9 cellular contexts compared by ENCODE assay signal in the genomic region with DNA sequence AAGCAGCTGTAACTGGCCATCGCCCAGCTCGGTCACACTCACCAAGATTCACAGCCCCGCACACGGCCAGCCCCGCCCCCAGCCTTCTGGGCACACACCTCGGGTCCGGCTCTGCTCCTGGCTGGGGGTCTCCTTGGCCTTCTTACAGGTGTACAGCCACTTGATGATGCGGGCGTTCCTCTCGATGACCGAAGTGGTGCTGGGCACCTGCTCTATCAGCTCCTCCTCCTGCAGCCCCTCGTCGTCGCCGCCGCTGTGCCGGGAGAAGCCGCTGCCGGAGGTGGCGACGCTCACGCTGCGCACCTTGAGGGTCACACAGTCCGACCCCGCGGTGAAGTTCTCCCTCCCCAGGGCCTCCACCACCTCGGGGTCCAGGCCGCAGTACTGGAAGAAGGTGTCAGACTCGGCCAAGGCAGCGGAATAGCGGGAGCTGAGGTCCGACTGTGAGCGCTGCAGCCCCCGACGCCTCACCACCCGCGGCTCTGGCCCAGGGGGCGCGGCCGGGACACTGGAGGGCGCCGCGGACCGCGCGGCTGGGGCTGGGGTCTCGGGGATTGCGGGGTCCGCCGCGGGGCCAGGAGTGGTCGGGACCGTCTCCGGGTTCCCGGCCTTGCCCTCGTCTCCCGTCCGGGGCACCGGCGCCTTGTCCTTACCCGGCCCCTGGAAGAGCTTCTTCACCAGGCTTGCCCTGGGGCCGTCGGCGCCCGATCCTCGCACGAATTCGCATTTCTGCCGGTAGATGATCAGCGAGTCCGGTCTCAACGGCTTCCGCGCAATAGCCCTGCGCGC. TPM values are rescaled to one million over a fixed set of nuclear protein-coding genes. Genes with fewer than 3 reads are reported as not detected.
DNase-seq lines count a peak whose midpoint lies in the region; ATAC-seq and TF ChIP-seq lines count a peak whose summit lies in the region.
"Had no signal": no experiment of that assay in that cellular context is flagged by ENCODE, and none has a peak within 500 bp of the region (broad histone marks: within the 10 kb centered on the region; RNA-seq: fewer than 3 reads in every experiment).

No MANE protein-coding gene starts in this region.

- H3K36me3 ChIP-seq in adrenal gland (replicated peaks in 1 of 2) (no peaks in the 10 kb centered on the region), liver (ENCODE audit: control insufficient read depth in 4 of 4, insufficient read depth in 3 of 4, low read depth in 1 of 4, low read length in 3 of 4) (peaks cover 0 to 6% (median under 1%) of the 10 kb centered on the region in 4 donors), thyroid gland (no peaks in the 10 kb centered on the region)

- no peaks in the 10 kb centered on the region for H3K9me3 ChIP-seq in adrenal gland (replicated peaks in 1 of 3)
- H3K9me3 ChIP-seq in liver (ENCODE audit: control insufficient read depth in 4 of 4, low read length in 3 of 4): no peaks in the 10 kb centered on the region
- no peaks in the 10 kb centered on the region for H3K9me3 ChIP-seq in thyroid gland

- H3K4me1 ChIP-seq in adrenal gland (replicated peaks in 1 of 2) (peaks cover 0 to 8% of the 10 kb centered on the region in 2 donors), liver (ENCODE audit: control insufficient read depth in 4 of 4, insufficient read depth in 4 of 4, low read length in 3 of 4) (peaks cover 11 to 49% (median 39%) of the 10 kb centered on the region in 4 donors), thyroid gland (peaks cover 5 to 21% of the 10 kb centered on the region in 2 donors)

- TF ChIP-seq POLR2A in adrenal gland (IDR thresholded peaks at IDR 0.05) (no peak), thyroid gland (IDR thresholded peaks at IDR 0.05) (no peak)

- peaks cover 5% of the 10 kb centered on the region for H3K36me3 Mint-ChIP-seq in activated CD4-positive, alpha-beta T cell treated with anti-CD3 and anti-CD28 coated beads, Interleukin-2, amount 10 ng/mL, durations not matched to agents 24 days and 14 days (ENCODE audit: low read depth)

- no peaks in the 10 kb centered on the region for H3K9me3 Mint-ChIP-seq in activated CD4-positive, alpha-beta T cell treated with anti-CD3 and anti-CD28 coated beads, Interleukin-2, amount 10 ng/mL, durations not matched to agents 24 days and 14 days

- H3K27me3 Mint-ChIP-seq in activated CD4-positive, alpha-beta T cell treated with anti-CD3 and anti-CD28 coated beads, Interleukin-2, amount 10 ng/mL, durations not matched to agents 24 days and 14 days: peaks cover 63% of the 10 kb centered on the region

- no peak overlapping the region for H3K27ac Mint-ChIP-seq in activated CD4-positive, alpha-beta T cell treated with anti-CD3 and anti-CD28 coated beads, Interleukin-2, amount 10 ng/mL, durations not matched to agents 24 days and 14 days

- no peak for TF ChIP-seq RAD21 in liver (IDR thresholded peaks at IDR 0.05)

- peak overlapping the region; percentile 67 for H3K4me3 Mint-ChIP-seq in activated CD4-positive, alpha-beta T cell treated with anti-CD3 and anti-CD28 coated beads, Interleukin-2, amount 10 ng/mL, durations not matched to agents 24 days and 14 days

- WGBS in adrenal gland, 4 donors: 3 to 10% (median 4%) methylated on average over 8 to 76 of the region's 76 CpGs
- WGBS in liver: 3% methylated on average over 76 of the region's 76 CpGs
- 1 to 5% methylated on average over 15 to 16 of the region's 76 CpGs for WGBS in thyroid gland, 2 donors

- DNase-seq in activated CD4-positive, alpha-beta T cell treated with anti-CD3 and anti-CD28 coated beads, Interleukin-2, amount 10 ng/mL, durations not matched to agents 24 days and 14 days: no peak
- no peak for DNase-seq in activated CD4-positive, alpha-beta T cell treated with anti-CD3 and anti-CD28 coated beads, Interleukin-2, amount 50 U/mL, for 1 hour
- DNase-seq in adrenal gland (peak in 5 of 7 donors; percentile 26 to 54 (median 30)), thyroid gland (peak; percentile 66 to 67)

- TF ChIP-seq CTCF in adrenal gland (IDR thresholded peaks at IDR 0.05) (no peak), liver (IDR thresholded peaks at IDR 0.05; ENCODE audit: low read depth, low read length, missing input control) (no peak), thyroid gland (IDR thresholded peaks at IDR 0.05) (no peak)

- ATAC-seq in HG03139 (IDR thresholded peaks at IDR 0.05; ENCODE audit: unreplicated experiment): no peak
- ATAC-seq in GM18511 (IDR thresholded peaks at IDR 0.05; ENCODE audit: unreplicated experiment): no peak
- no peak for ATAC-seq in GM18868 (IDR thresholded peaks at IDR 0.05; ENCODE audit: unreplicated experiment)

- peak overlapping the region; percentile 58 to 60 for H3K9ac ChIP-seq in liver (ENCODE audit: low read depth in 1 of 2, low read length in 2 of 2)

- H3K27me3 ChIP-seq in adrenal gland (no peaks in the 10 kb centered on the region), liver (ENCODE audit: control insufficient read depth in 4 of 4, insufficient read depth in 4 of 4, low read length in 3 of 4) (no peaks in the 10 kb centered on the region), thyroid gland (no peaks in the 10 kb centered on the region)

- H3K4me3 ChIP-seq in adrenal gland (peak overlapping the region in 2 of 4 donors; percentile 51 to 89), liver (ENCODE audit: low read depth in 1 of 3, low read length in 3 of 3) (peak overlapping the region; percentile 91 to 92 (median 91)), thyroid gland (replicated peaks in 1 of 3) (peak overlapping the region; percentile 41 to 63 (median 52))

- peak overlapping the region in 3 of 5 donors; percentile 84 to 92 (median 91) for H3K27ac ChIP-seq in adrenal gland
- H3K27ac ChIP-seq in liver (ENCODE audit: low read depth in 1 of 2, low read length in 2 of 2): peak overlapping the region; percentile 97 to 99
- peak overlapping the region; percentile 82 to 94 (median 94) for H3K27ac ChIP-seq in thyroid gland

- peaks cover 18% of the 10 kb centered on the region for H3K4me1 Mint-ChIP-seq in activated CD4-positive, alpha-beta T cell treated with anti-CD3 and anti-CD28 coated beads, Interleukin-2, amount 10 ng/mL, durations not matched to agents 24 days and 14 days

- intact Hi-C loops in activated CD4-positive, alpha-beta T cell treated with anti-CD3 and anti-CD28 coated beads, Interleukin-2, amount 10 ng/mL, durations not matched to agents 24 days and 14 days (cut with micrococcal nuclease): no loop called here
- intact Hi-C loops in adrenal gland (cut with DNase I): no loop called here
- intact Hi-C loops in thyroid gland (cut with DNase I): no loop called here

TF ChIP-seq in liver, 16 proteins besides CTCF, POLR2A, EP300 and RAD21:
- TF ChIP-seq SP1 (IDR thresholded peaks at IDR 0.05): no peak
- no peak for TF ChIP-seq FOXA2 (IDR thresholded peaks at IDR 0.05)
- TF ChIP-seq HNF4G (IDR thresholded peaks at IDR 0.05): no peak
- no peak for TF ChIP-seq TAF1 (conservative IDR thresholded peaks at IDR 0.05)
- no peak for TF ChIP-seq FOXA1 (IDR thresholded peaks at IDR 0.05)
- TF ChIP-seq, protein P1, sequence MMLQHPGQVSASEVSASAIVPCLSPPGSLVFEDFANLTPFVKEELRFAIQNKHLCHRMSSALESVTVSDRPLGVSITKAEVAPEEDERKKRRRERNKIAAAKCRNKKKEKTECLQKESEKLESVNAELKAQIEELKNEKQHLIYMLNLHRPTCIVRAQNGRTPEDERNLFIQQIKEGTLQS (IDR thresholded peaks at IDR 0.05): no peak
- TF ChIP-seq, protein P2, sequence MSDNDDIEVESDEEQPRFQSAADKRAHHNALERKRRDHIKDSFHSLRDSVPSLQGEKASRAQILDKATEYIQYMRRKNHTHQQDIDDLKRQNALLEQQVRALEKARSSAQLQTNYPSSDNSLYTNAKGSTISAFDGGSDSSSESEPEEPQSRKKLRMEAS (IDR thresholded peaks at IDR 0.05): no peak
- TF ChIP-seq HNF4A (conservative IDR thresholded peaks at IDR 0.05): no peak
- no peak for TF ChIP-seq JUND (IDR thresholded peaks at IDR 0.05)
- no peak for TF ChIP-seq GABPA (IDR thresholded peaks at IDR 0.05 in 1 of 2, conservative IDR thresholded peaks at IDR 0.05 in 1 of 2)
- TF ChIP-seq, protein P3, sequence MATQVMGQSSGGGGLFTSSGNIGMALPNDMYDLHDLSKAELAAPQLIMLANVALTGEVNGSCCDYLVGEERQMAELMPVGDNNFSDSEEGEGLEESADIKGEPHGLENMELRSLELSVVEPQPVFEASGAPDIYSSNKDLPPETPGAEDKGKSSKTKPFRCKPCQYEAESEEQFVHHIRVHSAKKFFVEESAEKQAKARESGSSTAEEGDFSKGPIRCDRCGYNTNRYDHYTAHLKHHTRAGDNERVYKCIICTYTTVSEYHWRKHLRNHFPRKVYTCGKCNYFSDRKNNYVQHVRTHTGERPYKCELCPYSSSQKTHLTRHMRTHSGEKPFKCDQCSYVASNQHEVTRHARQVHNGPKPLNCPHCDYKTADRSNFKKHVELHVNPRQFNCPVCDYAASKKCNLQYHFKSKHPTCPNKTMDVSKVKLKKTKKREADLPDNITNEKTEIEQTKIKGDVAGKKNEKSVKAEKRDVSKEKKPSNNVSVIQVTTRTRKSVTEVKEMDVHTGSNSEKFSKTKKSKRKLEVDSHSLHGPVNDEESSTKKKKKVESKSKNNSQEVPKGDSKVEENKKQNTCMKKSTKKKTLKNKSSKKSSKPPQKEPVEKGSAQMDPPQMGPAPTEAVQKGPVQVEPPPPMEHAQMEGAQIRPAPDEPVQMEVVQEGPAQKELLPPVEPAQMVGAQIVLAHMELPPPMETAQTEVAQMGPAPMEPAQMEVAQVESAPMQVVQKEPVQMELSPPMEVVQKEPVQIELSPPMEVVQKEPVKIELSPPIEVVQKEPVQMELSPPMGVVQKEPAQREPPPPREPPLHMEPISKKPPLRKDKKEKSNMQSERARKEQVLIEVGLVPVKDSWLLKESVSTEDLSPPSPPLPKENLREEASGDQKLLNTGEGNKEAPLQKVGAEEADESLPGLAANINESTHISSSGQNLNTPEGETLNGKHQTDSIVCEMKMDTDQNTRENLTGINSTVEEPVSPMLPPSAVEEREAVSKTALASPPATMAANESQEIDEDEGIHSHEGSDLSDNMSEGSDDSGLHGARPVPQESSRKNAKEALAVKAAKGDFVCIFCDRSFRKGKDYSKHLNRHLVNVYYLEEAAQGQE (IDR thresholded peaks at IDR 0.05): no peak

RNA-seq across cellular contexts. Expression of a gene that starts 0.8 kb away (rescaled TPM):
- 0.33 and 0.47 TPM in 2 replicates for total RNA-seq in activated CD4-positive, alpha-beta T cell treated with anti-CD3 and anti-CD28 coated beads, Interleukin-2, amount 10 ng/mL, durations not matched to agents 24 days and 14 days
- total RNA-seq in adrenal gland (1 to 10 TPM; 2.5 to 8.7 (median 7.6) TPM), liver (10 to 100 TPM in 1 of 2 donors, 1 to 10 TPM in 1; 5.0 to 18.2 TPM), thyroid gland (10 to 100 TPM; 10.0 to 23.8 (median 13.0) TPM)
- polyA plus RNA-seq in adrenal gland (1 to 10 TPM; 2.4 to 5.7 (median 3.9) TPM), liver (1 to 10 TPM; 4.8 to 4.9 TPM)
- total RNA-seq: myocyte had no signal

Comparison
In these comparisons a context has a peak if more than half of its experiments do, and no peak if none do; other contexts are left out.
1. DNase-seq: peak in adrenal gland (5 of 7) and thyroid gland (2 of 2); none in activated CD4-positive, alpha-beta T cell treated with anti-CD3 and anti-CD28 coated beads, Interleukin-2, amount 10 ng/mL, durations not matched to agents 24 days and 14 days (single experiment) and activated CD4-positive, alpha-beta T cell treated with anti-CD3 and anti-CD28 coated beads, Interleukin-2, amount 50 U/mL, for 1 hour (single experiment).
2. Peak in every context shown above with its lines, with median percentiles within 50 percentile points of each other: H3K27ac ChIP-seq.